8 cellular contexts compared by ENCODE assay signal in genomic region chr17:17042851-17043667, GRCh38. TPM values are rescaled to one million over a fixed set of nuclear protein-coding genes. Genes with fewer than 3 reads are reported as not detected.
DNase-seq lines count a peak whose midpoint lies in the region; ATAC-seq and TF ChIP-seq lines count a peak whose summit lies in the region.

No MANE protein-coding gene starts in this region.

- H3K9me3 Mint-ChIP-seq in activated CD4-positive, alpha-beta T cell treated with anti-CD3 and anti-CD28 coated beads, Interleukin-2, amount 10 ng/mL, durations not matched to agents 7 days and 5 days, result peaks cover 3% of the 10 kb centered on the region
- peaks cover 16% of the 10 kb centered on the region for H3K9me3 Mint-ChIP-seq in neural progenitor cell

- H3K79me2 ChIP-seq in neural progenitor cell (ENCODE audit: low read depth), result peaks cover 54% of the 10 kb centered on the region

- peaks cover 24% of the 10 kb centered on the region for H3K4me1 ChIP-seq in neural progenitor cell

- TF ChIP-seq POLR2A in erythroblast (IDR thresholded peaks at IDR 0.05; ENCODE audit: low read length), result no peak

- H3K36me3 Mint-ChIP-seq in activated CD4-positive, alpha-beta T cell treated with anti-CD3 and anti-CD28 coated beads, Interleukin-2, amount 10 ng/mL, durations not matched to agents 7 days and 5 days (ENCODE audit: low read depth), result peaks cover 4% of the 10 kb centered on the region
- H3K36me3 Mint-ChIP-seq in neural progenitor cell, result peaks cover 16% of the 10 kb centered on the region

- ATAC-seq in HG02642 (IDR thresholded peaks at IDR 0.05; ENCODE audit: poor library complexity, unreplicated experiment), result peak; percentile 2
- ATAC-seq in GM18868 (IDR thresholded peaks at IDR 0.05; ENCODE audit: unreplicated experiment), result no peak

- peak overlapping the region; percentile 33 for H3K9ac ChIP-seq in neural progenitor cell

- H3K27ac ChIP-seq in neural progenitor cell, result no peak overlapping the region

- no peak overlapping the region for H2AFZ ChIP-seq in neural progenitor cell (replicated peaks)

- H3K4me3 ChIP-seq in AG10803 (ENCODE audit: low read length) (peak overlapping the region; percentile 89), neural progenitor cell (peak overlapping the region; percentile 98)

- H3K4me3 Mint-ChIP-seq in activated CD4-positive, alpha-beta T cell treated with anti-CD3 and anti-CD28 coated beads, Interleukin-2, amount 10 ng/mL, durations not matched to agents 7 days and 5 days, result peak overlapping the region; percentile 97
- peak overlapping the region; percentile 99 for H3K4me3 Mint-ChIP-seq in neural progenitor cell

- H3K27ac Mint-ChIP-seq in activated CD4-positive, alpha-beta T cell treated with anti-CD3 and anti-CD28 coated beads, Interleukin-2, amount 10 ng/mL, durations not matched to agents 7 days and 5 days, result peak overlapping the region; percentile 84
- peak overlapping the region; percentile 93 for H3K27ac Mint-ChIP-seq in neural progenitor cell

- H3F3A ChIP-seq in neural progenitor cell (ENCODE audit: low read depth), result peaks cover 22% of the 10 kb centered on the region

- TF ChIP-seq CTCF in AG10803 (conservative IDR thresholded peaks at IDR 0.05; ENCODE audit: low read length) (no peak), neural progenitor cell (IDR thresholded peaks at IDR 0.05) (no peak)

- peak overlapping the region; percentile 83 for H3K4me2 ChIP-seq in neural progenitor cell

- POLR2A ChIA-PET in activated CD4-positive, alpha-beta T cell treated with anti-CD3 and anti-CD28 coated beads, Interleukin-2, amount 10 ng/mL, durations not matched to agents 7 days and 5 days (lab: Charles Lee), result no interaction called here

- peaks cover 37% of the 10 kb centered on the region for H4K20me1 ChIP-seq in neural progenitor cell (ENCODE audit: low read depth)

- DNase-seq in AG10803 (ENCODE audit: low read depth), result peak; percentile 46
- peak; percentile 26 for DNase-seq in activated CD4-positive, alpha-beta T cell treated with anti-CD3 and anti-CD28 coated beads, Interleukin-2, amount 10 ng/mL, durations not matched to agents 7 days and 5 days
- peak; percentile 41 to 61 for DNase-seq in erythroblast (lab: John Stamatoyannopoulos, UW)
- peak; percentile 45 for DNase-seq in neural progenitor cell (ENCODE audit: low spot score)
- no peak for DNase-seq in NCI-H526 treated with DMSO at 0.1 percent for 48 hours (lab: John Stamatoyannopoulos, UW)
- DNase-seq in NCI-H1694 (lab: John Stamatoyannopoulos, UW), result no peak

- no peaks in the 10 kb centered on the region for H3K27me3 Mint-ChIP-seq in activated CD4-positive, alpha-beta T cell treated with anti-CD3 and anti-CD28 coated beads, Interleukin-2, amount 10 ng/mL, durations not matched to agents 7 days and 5 days
- H3K27me3 Mint-ChIP-seq in neural progenitor cell (ENCODE audit: insufficient read depth, low read depth), result peaks cover 7% of the 10 kb centered on the region

- H3K27me3 ChIP-seq in neural progenitor cell, result peaks cover 10% of the 10 kb centered on the region

- H3K9me3 ChIP-seq in neural progenitor cell (ENCODE audit: low read depth), result no peaks in the 10 kb centered on the region

- CTCF ChIA-PET in activated CD4-positive, alpha-beta T cell treated with anti-CD3 and anti-CD28 coated beads, Interleukin-2, amount 10 ng/mL, durations not matched to agents 7 days and 5 days (lab: Charles Lee), result interaction anchor here (1.4 to 2.1 kb wide), 3 partner anchors 10 to 238 kb away, joined by 3 to 7 read pairs (median 4); partner anchors contain the start of gene COPS3

- peaks cover 53% of the 10 kb centered on the region for H3K4me1 Mint-ChIP-seq in activated CD4-positive, alpha-beta T cell treated with anti-CD3 and anti-CD28 coated beads, Interleukin-2, amount 10 ng/mL, durations not matched to agents 7 days and 5 days
- peaks cover 52% of the 10 kb centered on the region for H3K4me1 Mint-ChIP-seq in neural progenitor cell

- no peaks in the 10 kb centered on the region for H3K36me3 ChIP-seq in neural progenitor cell

RNA-seq across cellular contexts. Expression of gene MPRIP, which starts 0.8 kb away (rescaled TPM):
- 100 to 1,000 TPM; 234 to 261 TPM for total RNA-seq in activated CD4-positive, alpha-beta T cell treated with anti-CD3 and anti-CD28 coated beads, Interleukin-2, amount 10 ng/mL, durations not matched to agents 7 days and 5 days
- 42.1 and 65.0 TPM in 2 replicates for total RNA-seq in neural progenitor cell (ENCODE audit: low replicate concordance)

Comparison
In these comparisons a context has a peak if more than half of its experiments do, and no peak if none do; other contexts are left out.
1. DNase-seq: peak in AG10803 (single experiment), activated CD4-positive, alpha-beta T cell treated with anti-CD3 and anti-CD28 coated beads, Interleukin-2, amount 10 ng/mL, durations not matched to agents 7 days and 5 days (single experiment), erythroblast (2 of 2) and neural progenitor cell (single experiment); none in NCI-H526 treated with DMSO at 0.1 percent for 48 hours (single experiment) and NCI-H1694 (single experiment).